In the genomic region with DNA sequence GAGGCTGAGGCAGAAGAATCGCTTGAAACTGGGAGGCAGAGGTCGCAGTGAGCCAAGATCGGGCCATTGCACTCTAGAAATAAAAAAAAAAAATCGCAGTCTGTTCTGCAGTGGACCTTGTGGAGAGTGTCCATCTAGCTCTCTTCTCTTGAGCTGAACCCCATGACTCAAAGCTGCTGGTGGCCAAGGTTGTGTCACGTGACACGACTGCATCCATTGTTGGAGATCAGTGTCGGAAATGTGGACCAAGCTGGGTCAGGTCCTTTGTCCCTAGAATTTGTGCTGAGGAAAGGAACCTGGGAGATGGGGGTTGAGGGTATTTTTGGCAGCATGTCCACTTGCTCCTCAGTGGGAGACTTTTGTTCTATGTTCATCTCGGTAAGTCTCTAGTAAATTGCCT, we compare ENCODE assay signal across 25 cellular contexts.
DNase-seq lines count a peak whose midpoint lies in the region; ATAC-seq, FAIRE-seq and TF ChIP-seq lines count a peak whose summit lies in the region.
"Had no signal": no experiment of that assay in that cellular context is flagged by ENCODE, and none has a peak within 500 bp of the region (broad histone marks: within the 10 kb centered on the region; RNA-seq: fewer than 3 reads in every experiment).

No MANE protein-coding gene starts in this region.

- TF ChIP-seq EP300 in HepG2 (IDR thresholded peaks at IDR 0.05; ENCODE audit: low read depth in 2 of 2, low read length in 2 of 2) (no peak), HepG2 (CRISPR knock-in tag; IDR thresholded peaks at IDR 0.05; ENCODE audit: borderline replicate concordance) (no peak), K562 (IDR thresholded peaks at IDR 0.05; ENCODE audit: low read length) (no peak)

- H2BK15ac ChIP-seq in mesendoderm (replicated peaks; ENCODE audit: low read depth), result no peak overlapping the region

- H3K56ac ChIP-seq in mesendoderm (ENCODE audit: low read length), result no peak overlapping the region

- no peak overlapping the region for H4K8ac ChIP-seq in mesendoderm (ENCODE audit: low read depth, low read length)

- intact Hi-C loops in HepG2 (cut with micrococcal nuclease; ENCODE audit: unreplicated experiment), result no loop called here
- intact Hi-C loops in right lobe of liver (cut with DNase I), result no loop called here
- intact Hi-C loops in K562 (cut with micrococcal nuclease), result no loop called here

- H3K9me1 ChIP-seq in K562 (ENCODE audit: control insufficient read depth, insufficient read depth, low read length), result no peaks in the 10 kb centered on the region

- 19% methylated on average over 8 of the region's 8 CpGs for WGBS in HepG2 (ENCODE audit: low lambda C conversion rate)
- 68% methylated on average over 5 of the region's 8 CpGs for WGBS in right lobe of liver (ENCODE audit: insufficient coverage, low coverage, low lambda C conversion rate, missing lambda C conversion rate)
- WGBS in K562 (ENCODE audit: insufficient coverage, low coverage, missing lambda C conversion rate), result 0% methylated on average over 5 of the region's 8 CpGs
- no CpG with 5 or more reads among the region's 8 CpGs for WGBS in mesendoderm (ENCODE audit: extremely low coverage, insufficient coverage, low lambda C conversion rate)

- BruUV-seq in HepG2 (replicated peaks; lab: Mats Ljungman, UMichigan) (no TSS peak), K562 (replicated peaks; lab: Mats Ljungman, UMichigan) (no TSS peak)

- H2AFZ ChIP-seq in HepG2 (ENCODE audit: low read length) (no peak overlapping the region), K562 (ENCODE audit: low read depth, low read length) (no peak overlapping the region)

- TF ChIP-seq RAD21 in HepG2 (CRISPR knock-in tag; IDR thresholded peaks at IDR 0.05), result no peak
- TF ChIP-seq RAD21 in K562 (CRISPR knock-in tag; conservative IDR thresholded peaks at IDR 0.05 in 1 of 2, IDR thresholded peaks at IDR 0.05 in 1 of 2), result no peak

- H3K4ac ChIP-seq in mesendoderm (ENCODE audit: low read depth, low read length), result peak overlapping the region; percentile 6

- H3K9ac ChIP-seq in HepG2 (ENCODE audit: insufficient read depth, low read depth, low read length) (no peak overlapping the region), K562 (ENCODE audit: insufficient read depth in 1 of 2, low read depth in 2 of 2, low read length in 2 of 2) (no peak overlapping the region), mesendoderm (ENCODE audit: low read length) (no peak overlapping the region)
- H3K9ac ChIP-seq: BLaER1 had no signal

- in situ Hi-C loops in HepG2 (cut with HindIII; ENCODE audit: extremely low pct_ligation_motif_present, low pct_unique_long_range_greater_than_20kb), result no loop called here
- in situ Hi-C loops in K562 (cut with MboI), result no loop called here

- FAIRE-seq in HepG2 (lab: Jason Lieb, UNC) (no peak), K562 (lab: Jason Lieb, UNC) (no peak)
- FAIRE-seq: GM12878, GM12892, GM18507 had no signal

- H4K20me1 ChIP-seq in HepG2 (ENCODE audit: insufficient read depth, low read length) (no peaks in the 10 kb centered on the region), K562 (replicated peaks; ENCODE audit: control insufficient read depth, insufficient read depth, low read length) (no peaks in the 10 kb centered on the region)
- H4K20me1 ChIP-seq: BLaER1 had no signal

- no peak overlapping the region for H2AK5ac ChIP-seq in mesendoderm (ENCODE audit: low read length)

- no peak overlapping the region for H2BK120ac ChIP-seq in mesendoderm (ENCODE audit: low read depth, low read length)

- H3K79me2 ChIP-seq in HepG2 (ENCODE audit: insufficient read depth, low read length) (no peaks in the 10 kb centered on the region), K562 (ENCODE audit: control insufficient read depth, insufficient read depth, low read length) (no peaks in the 10 kb centered on the region), mesendoderm (ENCODE audit: control insufficient read depth, insufficient read depth, low read length) (no peaks in the 10 kb centered on the region)

- H3K27ac ChIP-seq in HepG2 (ENCODE audit: extremely low read length, insufficient read depth, low read length) (no peak overlapping the region), right lobe of liver (no peak overlapping the region), K562 (ENCODE audit: extremely low read depth, low read depth, low read length) (no peak overlapping the region), mesendoderm (ENCODE audit: low read depth, low read length) (no peak overlapping the region)
- H3K27ac ChIP-seq: 22Rv1, BLaER1 had no signal

- TF ChIP-seq CTCF in HepG2 (CRISPR knock-in tag; IDR thresholded peaks at IDR 0.05), result no peak
- no peak for TF ChIP-seq CTCF in right lobe of liver (IDR thresholded peaks at IDR 0.05)
- TF ChIP-seq CTCF in K562 (IDR thresholded peaks at IDR 0.05 in 2 of 3, conservative IDR thresholded peaks at IDR 0.05 in 1 of 3; ENCODE audit: insufficient read depth in 2 of 3, low read depth in 1 of 3, low read length in 3 of 3), result no peak

- no peak overlapping the region for H4K5ac ChIP-seq in mesendoderm (ENCODE audit: low read length)

- no peak overlapping the region for H3K23ac ChIP-seq in mesendoderm (ENCODE audit: low read length)

- POLR2A ChIA-PET in HepG2 (lab: Yijun Ruan, JAX) (no interaction called here), K562 (lab: Yijun Ruan, JAX) (no interaction called here)

- H3K4me1 ChIP-seq in HepG2 (ENCODE audit: insufficient read depth, low read length), result no peaks in the 10 kb centered on the region
- H3K4me1 ChIP-seq in right lobe of liver, result no peaks in the 10 kb centered on the region
- H3K4me1 ChIP-seq in K562 (replicated peaks in 1 of 2; ENCODE audit: control insufficient read depth in 2 of 2, insufficient read depth in 2 of 2, low read length in 2 of 2), result no peaks in the 10 kb centered on the region
- H3K4me1 ChIP-seq in mesendoderm (ENCODE audit: control insufficient read depth, low read depth, low read length), result peaks cover 3% of the 10 kb centered on the region
- H3K4me1 ChIP-seq: BE2C had no signal

- no peak for ATAC-seq in HepG2
- ATAC-seq in right lobe of liver, result no peak
- ATAC-seq in K562, result no peak
- ATAC-seq in GM19397 (IDR thresholded peaks at IDR 0.05; ENCODE audit: unreplicated experiment), result no peak
- ATAC-seq: GM12878 had no signal

- TF ChIP-seq POLR2A in HepG2 (IDR thresholded peaks at IDR 0.05; ENCODE audit: insufficient read depth in 1 of 2, low read depth in 2 of 2, low read length in 2 of 2) (no peak), right lobe of liver (IDR thresholded peaks at IDR 0.05) (no peak), K562 (conservative IDR thresholded peaks at IDR 0.05) (no peak)

- no peak overlapping the region for H3K4me2 ChIP-seq in HepG2 (ENCODE audit: low read depth, low read length)
- H3K4me2 ChIP-seq in K562 (ENCODE audit: insufficient read depth, low read length), result no peak overlapping the region
- H3K4me2 ChIP-seq in mesendoderm (ENCODE audit: low read length), result no peak overlapping the region
- H3K4me2 ChIP-seq: BLaER1 had no signal

- H3K9me3 ChIP-seq in HepG2 (ENCODE audit: low read length) (peaks cover 28% of the 10 kb centered on the region), right lobe of liver (no peaks in the 10 kb centered on the region), K562 (replicated peaks; ENCODE audit: control insufficient read depth, insufficient read depth, low read depth, low read length) (no peaks in the 10 kb centered on the region)
- H3K9me3 ChIP-seq: BE2C, BLaER1 had no signal

- no peaks in the 10 kb centered on the region for H3K36me3 ChIP-seq in HepG2 (replicated peaks in 1 of 2; ENCODE audit: control insufficient read depth in 1 of 2, insufficient read depth in 2 of 2, low read length in 2 of 2)
- H3K36me3 ChIP-seq in right lobe of liver, result no peaks in the 10 kb centered on the region
- no peaks in the 10 kb centered on the region for H3K36me3 ChIP-seq in K562 (ENCODE audit: control insufficient read depth, insufficient read depth, low read length)
- H3K36me3 ChIP-seq in mesendoderm (ENCODE audit: control insufficient read depth, insufficient read depth, low read length), result no peaks in the 10 kb centered on the region
- H3K36me3 ChIP-seq: BE2C, BLaER1 had no signal

- DNase-seq in HepG2 (ENCODE audit: low spot score) (no peak), right lobe of liver (no peak), K562 (ENCODE audit: extremely low read depth in 1 of 4, low spot score in 3 of 4) (no peak), mesendoderm (no peak)
- DNase-seq in central memory CD4-positive, alpha-beta T cell, result no peak
- DNase-seq: ACHN; BE2C; C1 segment of cervical spinal cord; CD4-positive, alpha-beta memory T cell; CD4-positive, CD25-positive, alpha-beta regulatory T cell; CD8-positive, alpha-beta memory T cell; COR-L47; DMS 273 treated with DMSO at 0.1 percent for 48 hours; DMS153; DMS53; DMS79; DND-41; EL; GDM1 had no signal

- no peak overlapping the region for H2BK5ac ChIP-seq in mesendoderm (ENCODE audit: low read length)

- H3K79me1 ChIP-seq in mesendoderm (ENCODE audit: low read length), result no peaks in the 10 kb centered on the region

- H3K4me3 ChIP-seq in HepG2 (replicated peaks in 1 of 3; ENCODE audit: insufficient read depth in 1 of 3, low read depth in 2 of 3, low read length in 3 of 3) (no peak overlapping the region), right lobe of liver (no peak overlapping the region), K562 (no peak overlapping the region), mesendoderm (ENCODE audit: low read length) (no peak overlapping the region)
- H3K4me3 ChIP-seq: BLaER1, GM12878 had no signal

- H3K18ac ChIP-seq in mesendoderm (ENCODE audit: low read length), result no peak overlapping the region

- CTCF ChIA-PET in HepG2 (lab: Yijun Ruan, JAX; ENCODE audit: low intra/inter-chr PET ratio, low total read pairs), result no interaction called here
- CTCF ChIA-PET in K562 (lab: Yijun Ruan, JAX; ENCODE audit: low intra/inter-chr PET ratio), result no interaction called here

- 0 out of 5 replicates have a peak, but pooled peaks cover 0 to 4% of the 10 kb centered on the region in 2 experiments for H3K27me3 ChIP-seq in HepG2 (ENCODE audit: control insufficient read depth in 1 of 2, insufficient read depth in 2 of 2, low read length in 2 of 2)
- H3K27me3 ChIP-seq in right lobe of liver, result no peaks in the 10 kb centered on the region
- no peaks in the 10 kb centered on the region; a peak in 1 of 5 replicates for H3K27me3 ChIP-seq in K562 (ENCODE audit: control insufficient read depth in 2 of 2, insufficient read depth in 2 of 2, low read length in 2 of 2)
- H3K27me3 ChIP-seq in mesendoderm (ENCODE audit: insufficient read depth, low read length, poor library complexity), result no peaks in the 10 kb centered on the region
- H3K27me3 ChIP-seq: BE2C, BLaER1 had no signal

TF ChIP-seq in K562, 482 proteins besides CTCF, POLR2A, EP300 and RAD21 (continues in another document):
- TF ChIP-seq ZNF3 (CRISPR knock-in tag; IDR thresholded peaks at IDR 0.05), result no peak
- TF ChIP-seq TOE1 (IDR thresholded peaks at IDR 0.05; ENCODE audit: borderline replicate concordance), result peak; percentile 41; the same call in 1 of the 2 replicates
- TF ChIP-seq TOE1 (CRISPR knock-in tag; IDR thresholded peaks at IDR 0.05; ENCODE audit: borderline replicate concordance, low read depth), result no peak
- no peak for TF ChIP-seq LCOR (CRISPR knock-in tag; IDR thresholded peaks at IDR 0.05)
- TF ChIP-seq RAD51 (IDR thresholded peaks at IDR 0.05; ENCODE audit: borderline replicate concordance, low read depth), result peak; percentile 68; the same call in 1 of the 2 replicates
- no peak for TF ChIP-seq IRF2 (CRISPR knock-in tag; IDR thresholded peaks at IDR 0.05)
- TF ChIP-seq PTBP1 (IDR thresholded peaks at IDR 0.05; ENCODE audit: low read depth, low read length), result no peak
